Comparison of ENCODE assay signal across 1 cellular context in the genomic region with DNA sequence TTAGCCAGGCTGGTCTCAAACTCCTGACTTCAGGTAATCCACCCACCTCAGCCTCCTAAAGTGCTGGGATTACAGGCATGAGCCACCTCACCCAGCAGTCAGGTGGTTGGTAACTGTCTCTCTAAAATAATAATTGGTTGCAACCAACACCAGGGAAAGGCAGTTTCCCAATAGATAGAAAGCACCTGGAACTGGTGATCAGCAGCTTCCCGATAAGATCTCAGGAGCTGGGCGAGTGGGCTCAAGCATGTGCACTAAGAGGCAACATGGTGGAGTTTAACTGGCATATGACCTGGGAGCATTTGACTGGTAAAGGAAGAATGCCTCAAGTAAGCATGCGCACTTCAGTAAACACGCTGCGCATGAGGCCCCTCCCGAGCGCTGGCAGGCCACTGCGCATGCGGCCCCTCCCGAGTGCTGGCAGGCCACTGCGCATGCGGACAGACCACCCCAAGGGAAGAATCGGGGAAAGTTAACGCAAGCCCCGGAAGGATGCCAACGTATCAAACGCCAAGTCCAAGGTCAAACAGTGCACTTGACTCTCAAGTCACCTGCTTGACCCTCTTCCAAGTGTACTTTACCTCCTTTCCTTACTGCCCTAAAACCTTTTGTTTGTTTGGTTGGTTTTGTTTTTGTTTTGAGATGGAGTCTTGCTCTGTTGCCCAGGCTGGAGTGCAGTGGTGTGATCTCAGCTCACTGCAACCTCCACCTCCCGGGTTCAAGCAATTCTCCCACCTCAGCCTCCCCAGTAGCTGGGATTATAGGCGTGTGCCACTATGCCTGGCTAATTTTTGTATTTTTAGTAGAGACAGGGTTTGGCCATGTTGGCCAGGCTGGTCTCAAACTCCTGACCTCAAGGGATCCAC.
A peak's percentile ranks its signal among the peaks of the same experiment; 100 is the strongest.
TF ChIP-seq lines count a peak whose summit lies in the region.

No MANE protein-coding gene starts in this region.

TF ChIP-seq in GM12878, 131 proteins besides CTCF, POLR2A, EP300 and RAD21:
- TF ChIP-seq NRF1 (conservative IDR thresholded peaks at IDR 0.05; ENCODE audit: low read depth, low read length): peak; percentile 53
- TF ChIP-seq IKZF1 (conservative IDR thresholded peaks at IDR 0.05): peak; percentile 74
